25 cellular contexts compared by ENCODE assay signal in the genomic region with DNA sequence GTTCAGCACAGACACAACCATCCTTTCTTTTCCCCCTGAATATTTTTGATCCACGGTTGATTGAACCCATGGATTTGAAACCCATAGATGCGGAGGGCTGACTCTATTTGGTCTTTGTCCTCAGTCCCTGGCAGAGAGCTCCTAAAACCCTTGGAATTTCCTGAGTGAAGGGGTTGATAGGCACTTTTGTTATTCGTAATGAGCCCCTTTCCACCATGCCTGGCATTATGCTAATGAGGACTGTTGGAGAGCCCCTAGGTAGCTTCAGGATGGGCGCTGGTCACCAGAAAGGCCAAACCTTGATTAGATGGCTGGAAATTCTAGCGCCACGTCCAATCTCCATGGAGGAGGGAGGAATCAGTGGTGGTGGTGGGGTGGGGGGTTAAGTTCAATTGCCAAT.
"Had no signal": no experiment of that assay in that cellular context is flagged by ENCODE, and none has a peak within 500 bp of the region (broad histone marks: within the 10 kb centered on the region; RNA-seq: fewer than 3 reads in every experiment).

No MANE protein-coding gene starts in this region.

- H3K4me3 ChIP-seq: colonic mucosa, esophagus squamous epithelium, heart right ventricle, left lung, pancreas, smooth muscle cell, stomach, thyroid gland, vagina had no signal

- H3K9me3 ChIP-seq: colonic mucosa, esophagus squamous epithelium, neutrophil, pancreas, stomach, thyroid gland, vagina had no signal

- H3K27ac ChIP-seq: colonic mucosa, esophagus squamous epithelium, heart right ventricle, left lung, neutrophil, pancreas, stomach, thyroid gland, vagina had no signal

- H3K4me1 ChIP-seq: colonic mucosa, esophagus squamous epithelium, heart right ventricle, left lung, pancreas, stomach, thyroid gland, vagina had no signal

- H3K36me3 ChIP-seq: colonic mucosa, esophagus squamous epithelium, heart right ventricle, left lung, neutrophil, pancreas, stomach, thyroid gland, vagina had no signal

- DNase-seq: colonic mucosa; effector CD8-positive, alpha-beta T cell; esophagus squamous epithelium; foreskin melanocyte; glutamatergic neuron; heart right ventricle; hippocampal formation; left cardiac atrium; left lung; mammary epithelial cell; naive thymus-derived CD8-positive, alpha-beta T cell; nephron progenitor cell; pancreas; stimulated activated CD4-positive, alpha-beta T cell treated with anti-CD3 and anti-CD28 coated beads, Interleukin-12 subunit alpha, Interleukin-12 subunit beta, amount 100 ng/mL, for 4 hours; stimulated activated CD4-positive, alpha-beta T cell treated with anti-CD3 and anti-CD28 coated beads, Interleukin-2, amount 100 ng/mL, for 24 hours; stimulated activated CD4-positive, alpha-beta T cell treated with anti-CD3 and anti-CD28 coated beads, Interleukin-4, amount 100 ng/mL, for 24 hours; stimulated activated naive CD4-positive, alpha-beta T cell treated with Interleukin-2 at 50 U/mL for 16 hours; stomach; thyroid gland; trophoblast cell had no signal

- ATAC-seq: heart right ventricle; left cardiac atrium; naive thymus-derived CD8-positive, alpha-beta T cell; pancreas; sciatic nerve; stimulated activated effector memory CD8-positive, alpha-beta T cell treated with anti-CD3 and anti-CD28 coated beads, Interleukin-12 subunit alpha, Interleukin-12 subunit beta, amount 100 ng/mL, for 72 hours had no signal

- H3K27me3 ChIP-seq: colonic mucosa, esophagus squamous epithelium, heart right ventricle, left lung, neutrophil, pancreas, stomach, thyroid gland, vagina had no signal
